24 cellular contexts compared by ENCODE assay signal in the genomic region with DNA sequence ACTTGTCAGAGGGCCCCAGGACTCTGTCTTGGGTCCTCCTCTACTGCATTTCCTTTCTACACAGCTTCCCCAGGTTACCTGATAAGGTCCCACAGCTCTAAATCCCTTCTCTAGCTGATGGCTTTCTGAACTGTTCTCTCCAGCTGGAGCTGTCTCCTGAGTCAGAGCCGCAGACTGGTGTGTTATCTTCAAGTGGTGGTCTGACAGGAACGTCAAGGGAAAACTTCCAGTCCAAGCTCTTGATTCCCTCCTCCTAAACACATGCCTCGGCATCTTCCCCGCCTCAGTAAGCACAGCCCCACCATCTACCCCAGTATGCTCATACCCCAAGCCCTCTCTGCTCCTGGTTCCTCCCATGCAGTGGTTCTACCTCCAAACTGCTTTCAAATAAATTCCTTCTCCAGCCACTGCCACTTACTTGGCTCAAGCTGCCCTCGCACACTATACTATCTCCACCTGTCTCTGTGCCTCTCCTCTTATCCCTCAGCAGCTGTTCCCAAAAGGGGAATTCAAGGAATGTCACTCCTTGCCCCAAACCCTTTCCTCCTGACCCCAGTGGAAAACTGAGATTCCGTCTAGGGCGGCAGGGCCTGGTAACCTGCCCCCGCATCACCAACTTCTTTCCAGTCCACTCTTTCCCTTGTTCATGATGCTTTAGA. TPM values are rescaled to one million over a fixed set of nuclear protein-coding genes. Genes with fewer than 3 reads are reported as not detected.
DNase-seq lines count a peak whose midpoint lies in the region; ATAC-seq and TF ChIP-seq lines count a peak whose summit lies in the region.
"Had no signal": no experiment of that assay in that cellular context is flagged by ENCODE, and none has a peak within 500 bp of the region (broad histone marks: within the 10 kb centered on the region; RNA-seq: fewer than 3 reads in every experiment).

No MANE protein-coding gene starts in this region.

- no peak overlapping the region for H2AFZ ChIP-seq in smooth muscle cell (ENCODE audit: low read depth)

- H3K27me3 ChIP-seq in smooth muscle cell (ENCODE audit: low read depth) (no peaks in the 10 kb centered on the region), foreskin keratinocyte (no peaks in the 10 kb centered on the region)
- H3K27me3 ChIP-seq: ascending aorta had no signal

- H4K20me1 ChIP-seq in smooth muscle cell (ENCODE audit: low read depth), result no peaks in the 10 kb centered on the region

- no peak overlapping the region for H3K9ac ChIP-seq in smooth muscle cell (ENCODE audit: low read depth)

- no peak overlapping the region for H3K4me3 ChIP-seq in smooth muscle cell
- H3K4me3 ChIP-seq: ascending aorta, lower lobe of right lung had no signal

- H3K27me3 Mint-ChIP-seq in activated CD4-positive, alpha-beta T cell treated with anti-CD3 and anti-CD28 coated beads, Interleukin-2, amount 10 ng/mL, durations not matched to agents 24 days and 14 days, result no peaks in the 10 kb centered on the region
- H3K27me3 Mint-ChIP-seq: activated naive CD8-positive, alpha-beta T cell had no signal

- ATAC-seq in left lobe of liver, result peak; percentile 7
- ATAC-seq in foreskin keratinocyte, result no peak
- ATAC-seq in GM21390 (IDR thresholded peaks at IDR 0.05; ENCODE audit: unreplicated experiment), result no peak
- ATAC-seq in HG03139 (IDR thresholded peaks at IDR 0.05; ENCODE audit: unreplicated experiment), result no peak
- ATAC-seq: lower lobe of right lung had no signal

- H3K4me3 Mint-ChIP-seq in activated CD4-positive, alpha-beta T cell treated with anti-CD3 and anti-CD28 coated beads, Interleukin-2, amount 10 ng/mL, durations not matched to agents 24 days and 14 days, result no peak overlapping the region
- H3K4me3 Mint-ChIP-seq: activated naive CD8-positive, alpha-beta T cell; CD4-positive, alpha-beta memory T cell had no signal

- TF ChIP-seq CTCF in smooth muscle cell (IDR thresholded peaks at IDR 0.05; ENCODE audit: borderline replicate concordance, insufficient read depth, poor library complexity, severe bottlenecking), result no peak
- no peak for TF ChIP-seq CTCF in foreskin keratinocyte (conservative IDR thresholded peaks at IDR 0.05)

- no peak overlapping the region for H3K27ac ChIP-seq in smooth muscle cell (ENCODE audit: low read depth)
- H3K27ac ChIP-seq in foreskin keratinocyte, result no peak overlapping the region
- H3K27ac ChIP-seq: 22Rv1, ascending aorta, lower lobe of right lung, RWPE1 had no signal

- H3K36me3 Mint-ChIP-seq in activated CD4-positive, alpha-beta T cell treated with anti-CD3 and anti-CD28 coated beads, Interleukin-2, amount 10 ng/mL, durations not matched to agents 24 days and 14 days (ENCODE audit: low read depth), result peaks cover 18% of the 10 kb centered on the region

- intact Hi-C loops in activated CD4-positive, alpha-beta T cell treated with anti-CD3 and anti-CD28 coated beads, Interleukin-2, amount 10 ng/mL, durations not matched to agents 24 days and 14 days (cut with micrococcal nuclease), result no loop called here

- H3K79me2 ChIP-seq in smooth muscle cell (ENCODE audit: low read depth), result no peaks in the 10 kb centered on the region

- WGBS in smooth muscle cell (ENCODE audit: low lambda C conversion rate), result 38% methylated on average over 8 of the region's 8 CpGs

- H3K4me2 ChIP-seq in smooth muscle cell, result peak overlapping the region; percentile 24

- peaks cover 7% of the 10 kb centered on the region for H3F3A ChIP-seq in smooth muscle cell (ENCODE audit: low read depth)

- H3K4me1 Mint-ChIP-seq in activated CD4-positive, alpha-beta T cell treated with anti-CD3 and anti-CD28 coated beads, Interleukin-2, amount 10 ng/mL, durations not matched to agents 24 days and 14 days, result peaks cover 12% of the 10 kb centered on the region

- H3K9me3 Mint-ChIP-seq in activated CD4-positive, alpha-beta T cell treated with anti-CD3 and anti-CD28 coated beads, Interleukin-2, amount 10 ng/mL, durations not matched to agents 24 days and 14 days, result no peaks in the 10 kb centered on the region
- H3K9me3 Mint-ChIP-seq: CD4-positive, alpha-beta memory T cell had no signal

- H3K4me1 ChIP-seq in smooth muscle cell (ENCODE audit: low read depth), result peaks cover 10% of the 10 kb centered on the region
- H3K4me1 ChIP-seq in foreskin keratinocyte, result peaks cover 32% of the 10 kb centered on the region

- H3K36me3 ChIP-seq in smooth muscle cell (ENCODE audit: low read depth), result no peaks in the 10 kb centered on the region

- no peak for DNase-seq in activated CD4-positive, alpha-beta T cell treated with anti-CD3 and anti-CD28 coated beads, Interleukin-2, amount 10 ng/mL, durations not matched to agents 24 days and 14 days
- no peak for DNase-seq in activated CD4-positive, alpha-beta T cell treated with anti-CD3 and anti-CD28 coated beads for 1 hour
- DNase-seq in astrocyte of the hippocampus (ENCODE audit: low read depth, low spot score) (peak; percentile 49), left lobe of liver (ENCODE audit: low spot score) (no peak), smooth muscle cell (lab: John Stamatoyannopoulos, UW; ENCODE audit: unreplicated experiment) (no peak), foreskin keratinocyte (no peak)
- DNase-seq: activated CD4-positive, alpha-beta T cell treated with anti-CD3 and anti-CD28 coated beads, Interleukin-2, amount 50 U/mL, for 4 hours; CD4-positive, alpha-beta memory T cell; DMS153; foreskin melanocyte; hippocampal formation; Karpas-422; lower lobe of right lung; NCI-H1048; NCI-H1930; NCI-H748 treated with DMSO at 0.1 percent for 48 hours; substantia nigra; T-helper 9 cell had no signal

- H3K27ac Mint-ChIP-seq in activated CD4-positive, alpha-beta T cell treated with anti-CD3 and anti-CD28 coated beads, Interleukin-2, amount 10 ng/mL, durations not matched to agents 24 days and 14 days, result peak overlapping the region; percentile 10
- H3K27ac Mint-ChIP-seq: CD4-positive, alpha-beta memory T cell had no signal

- no peaks in the 10 kb centered on the region for H3K9me3 ChIP-seq in smooth muscle cell (replicated peaks; ENCODE audit: low read depth)
- H3K9me3 ChIP-seq: ascending aorta, lower lobe of right lung had no signal

RNA-seq across cellular contexts. Expression of gene CENPU, which starts 17.2 kb away (rescaled TPM):
- 71.7 and 75.5 TPM in 2 replicates for total RNA-seq in activated CD4-positive, alpha-beta T cell treated with anti-CD3 and anti-CD28 coated beads, Interleukin-2, amount 10 ng/mL, durations not matched to agents 24 days and 14 days
- total RNA-seq in left lobe of liver (1.6 TPM), smooth muscle cell (12.9 and 18.4 TPM in 2 replicates), foreskin keratinocyte (43.3 and 45.6 TPM in 2 replicates)
- polyA plus RNA-seq in smooth muscle cell (9.1 and 12.2 TPM in 2 replicates), foreskin keratinocyte (32.7 and 37.3 TPM in 2 replicates)
- total RNA-seq: ascending aorta had no signal
